In genomic region chr10:50990568-50991495, GRCh38 we compare ENCODE assay signal across 9 cellular contexts.
DNase-seq lines count a peak whose midpoint lies in the region; ATAC-seq, FAIRE-seq and TF ChIP-seq lines count a peak whose summit lies in the region.
"Had no signal": no experiment of that assay in that cellular context is flagged by ENCODE, and none has a peak within 500 bp of the region (broad histone marks: within the 10 kb centered on the region; RNA-seq: fewer than 3 reads in every experiment).

No MANE protein-coding gene starts in this region.

- CTCF ChIA-PET in HepG2 (lab: Yijun Ruan, JAX; ENCODE audit: low intra/inter-chr PET ratio, low total read pairs): no interaction called here

- H3K36me3 ChIP-seq in colonic mucosa: no peaks in the 10 kb centered on the region
- H3K36me3 ChIP-seq in HepG2 (replicated peaks in 1 of 2; ENCODE audit: control insufficient read depth in 1 of 2, insufficient read depth in 2 of 2, low read length in 2 of 2): no peaks in the 10 kb centered on the region
- H3K36me3 ChIP-seq in suprapubic skin: no peaks in the 10 kb centered on the region

- ATAC-seq in HepG2 (peak; percentile 62; the same call in 2 of the 3 replicates), HG02763 (IDR thresholded peaks at IDR 0.05; ENCODE audit: unreplicated experiment) (no peak), GM21390 (IDR thresholded peaks at IDR 0.05; ENCODE audit: unreplicated experiment) (no peak)

- no peak for TF ChIP-seq CTCF in colonic mucosa (IDR thresholded peaks at IDR 0.05)
- TF ChIP-seq CTCF in HepG2 (CRISPR knock-in tag; IDR thresholded peaks at IDR 0.05): no peak
- no peak for TF ChIP-seq CTCF in suprapubic skin (IDR thresholded peaks at IDR 0.05)

- H3K9ac ChIP-seq in colonic mucosa (ENCODE audit: low read depth in 2 of 2, low read length in 2 of 2): peak overlapping the region; percentile 64 to 83
- no peak overlapping the region for H3K9ac ChIP-seq in HepG2 (ENCODE audit: insufficient read depth, low read depth, low read length)

- DNase-seq in ELF-1 (ENCODE audit: low read depth, low spot score) (peak; percentile 40), NCI-H460 (ENCODE audit: extremely low read depth, low read depth) (peak; percentile 17), colonic mucosa (peak; percentile 73), HepG2 (ENCODE audit: low spot score) (no peak), suprapubic skin (ENCODE audit: low spot score in 2 of 2) (peak in 1 of 2 donors; percentile 65)
- no peak for DNase-seq in activated CD4-positive, alpha-beta T cell treated with anti-CD3 and anti-CD28 coated beads, Interleukin-2, amount 50 U/mL, for 48 hours

- H3K79me2 ChIP-seq in HepG2 (ENCODE audit: insufficient read depth, low read length): no peaks in the 10 kb centered on the region

- H4K20me1 ChIP-seq in HepG2 (ENCODE audit: insufficient read depth, low read length): no peaks in the 10 kb centered on the region

- BruUV-seq in HepG2 (replicated peaks; lab: Mats Ljungman, UMichigan): no TSS peak

- intact Hi-C loops in colonic mucosa (cut with DNase I) (no loop called here), HepG2 (cut with micrococcal nuclease; ENCODE audit: unreplicated experiment) (loop anchor here (10.0 kb wide), 1 partner anchor 196 kb away; no protein-coding TSS in a partner anchor)

- no peak for FAIRE-seq in HepG2 (lab: Jason Lieb, UNC)
- FAIRE-seq: K562 had no signal

- TF ChIP-seq POLR2A in HepG2 (IDR thresholded peaks at IDR 0.05; ENCODE audit: insufficient read depth in 1 of 2, low read depth in 2 of 2, low read length in 2 of 2) (no peak), suprapubic skin (IDR thresholded peaks at IDR 0.05) (no peak)

- H2AFZ ChIP-seq in HepG2 (ENCODE audit: low read length): no peak overlapping the region

- H3K4me1 ChIP-seq in colonic mucosa: no peaks in the 10 kb centered on the region
- 0 out of 2 replicates have a peak, but pooled peaks cover 8% of the 10 kb centered on the region for H3K4me1 ChIP-seq in HepG2 (ENCODE audit: insufficient read depth, low read length)
- peaks cover 19% of the 10 kb centered on the region for H3K4me1 ChIP-seq in suprapubic skin

- 16% methylated on average over 43 of the region's 49 CpGs for WGBS in HepG2 (ENCODE audit: low lambda C conversion rate)
- WGBS in suprapubic skin: 3% methylated on average over 48 of the region's 49 CpGs

- no peaks in the 10 kb centered on the region for H3K27me3 ChIP-seq in colonic mucosa
- H3K27me3 ChIP-seq in HepG2 (ENCODE audit: control insufficient read depth in 1 of 2, insufficient read depth in 2 of 2, low read length in 2 of 2): peaks cover 6 to 44% of the 10 kb centered on the region in 2 experiments
- peaks cover 31% of the 10 kb centered on the region for H3K27me3 ChIP-seq in suprapubic skin

- no peak for TF ChIP-seq RAD21 in HepG2 (CRISPR knock-in tag; IDR thresholded peaks at IDR 0.05)

- no peak for TF ChIP-seq EP300 in HepG2 (IDR thresholded peaks at IDR 0.05; ENCODE audit: low read depth in 2 of 2, low read length in 2 of 2)
- no peak for TF ChIP-seq EP300 in HepG2 (CRISPR knock-in tag; IDR thresholded peaks at IDR 0.05; ENCODE audit: borderline replicate concordance)
- TF ChIP-seq EP300 in suprapubic skin (IDR thresholded peaks at IDR 0.05): no peak

- in situ Hi-C loops in HepG2 (cut with HindIII; ENCODE audit: extremely low pct_ligation_motif_present, low pct_unique_long_range_greater_than_20kb): loop anchor here (10.0 kb wide), 1 partner anchor 206 kb away; no protein-coding TSS in a partner anchor

- POLR2A ChIA-PET in HepG2 (lab: Yijun Ruan, JAX): no interaction called here

- H3K27ac ChIP-seq in colonic mucosa: peak overlapping the region; percentile 85
- H3K27ac ChIP-seq in HepG2 (ENCODE audit: extremely low read length, insufficient read depth, low read length): no peak overlapping the region
- peak overlapping the region; percentile 72 for H3K27ac ChIP-seq in suprapubic skin

- H3K4me2 ChIP-seq in HepG2 (ENCODE audit: low read depth, low read length): peak overlapping the region; percentile 87

- peak overlapping the region; percentile 64 for H3K4me3 ChIP-seq in colonic mucosa
- H3K4me3 ChIP-seq in HepG2 (replicated peaks in 1 of 3; ENCODE audit: insufficient read depth in 1 of 3, low read depth in 2 of 3, low read length in 3 of 3): peak overlapping the region; percentile 47 to 70 (median 49); a peak in 5 of 6 replicates
- H3K4me3 ChIP-seq in suprapubic skin: peak overlapping the region; percentile 62
- H3K4me3 ChIP-seq: K562 had no signal

- H3K9me3 ChIP-seq in colonic mucosa (no peaks in the 10 kb centered on the region), HepG2 (ENCODE audit: low read length) (no peaks in the 10 kb centered on the region), suprapubic skin (no peaks in the 10 kb centered on the region)

TF ChIP-seq in HepG2, 621 proteins besides CTCF, POLR2A, EP300 and RAD21:
- TF ChIP-seq TAF15 (IDR thresholded peaks at IDR 0.05; ENCODE audit: low read depth, low read length, poor library complexity, severe bottlenecking): no peak
- TF ChIP-seq HNRNPLL (IDR thresholded peaks at IDR 0.05; ENCODE audit: low read depth, low read length, poor library complexity, severe bottlenecking): peak; percentile 53

Comparison
In these comparisons a context has a peak if more than half of its experiments do, and no peak if none do; other contexts are left out.
1. DNase-seq: peak in ELF-1 (single experiment), NCI-H460 (single experiment) and colonic mucosa (single experiment); none in HepG2 (single experiment) and activated CD4-positive, alpha-beta T cell treated with anti-CD3 and anti-CD28 coated beads, Interleukin-2, amount 50 U/mL, for 48 hours (0 of 2).
2. Peak in every context shown above with its lines, with median percentiles within 50 percentile points of each other: H3K4me3 ChIP-seq.